3 cellular contexts compared by ENCODE assay signal in the genomic region with DNA sequence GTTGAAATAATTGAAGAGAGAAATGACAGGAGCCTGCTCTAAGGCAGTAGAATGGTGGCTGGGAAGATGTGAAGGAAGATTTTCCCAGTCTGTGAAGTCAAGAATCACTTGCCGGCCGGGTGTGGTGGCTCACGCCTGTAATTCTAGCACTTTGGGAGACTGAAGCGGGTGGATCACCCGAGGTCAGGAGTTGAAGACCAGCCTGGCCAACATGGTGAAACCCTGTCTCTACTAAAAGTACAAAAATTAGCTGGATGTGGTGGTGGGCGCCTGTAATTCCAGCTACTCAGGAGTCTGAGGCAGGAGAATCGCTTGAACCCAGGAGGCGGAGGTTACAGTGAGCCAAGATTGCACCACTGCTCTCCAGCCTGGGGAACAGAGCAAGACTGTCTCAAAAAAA. TPM values are rescaled to one million over a fixed set of nuclear protein-coding genes. Genes with fewer than 3 reads are reported as not detected.
"Had no signal": no experiment of that assay in that cellular context is flagged by ENCODE, and none has a peak within 500 bp of the region (broad histone marks: within the 10 kb centered on the region; RNA-seq: fewer than 3 reads in every experiment).

No MANE protein-coding gene starts in this region.

RNA-seq across cellular contexts. Expression of a gene that starts 54.8 kb away (rescaled TPM):
- total RNA-seq: activated B cell treated with CpG ODN at 0.5 μM for 24 hours; activated CD8-positive, alpha-beta T cell treated with anti-CD3 and anti-CD28 coated beads for 36 hours; mononuclear cell had no signal
